In genomic region chr20:62652894-62653305, GRCh38 we compare ENCODE assay signal across 10 cellular contexts. TPM values are rescaled to one million over a fixed set of nuclear protein-coding genes. Genes with fewer than 3 reads are reported as not detected.
DNase-seq lines count a peak whose midpoint lies in the region; ATAC-seq and TF ChIP-seq lines count a peak whose summit lies in the region.
"Had no signal": no experiment of that assay in that cellular context is flagged by ENCODE, and none has a peak within 500 bp of the region (broad histone marks: within the 10 kb centered on the region; RNA-seq: fewer than 3 reads in every experiment).

No MANE protein-coding gene starts in this region.

- intact Hi-C loops in CD8-positive, alpha-beta T cell (cut with DNase I, micrococcal nuclease) = loop anchor here in 1 of 2 experiments (1.0 to 5.0 kb wide), 2 partner anchors 141 to 209 kb away; partner anchors contain the start of gene TCFL5

- H3K9me3 Mint-ChIP-seq in CD8-positive, alpha-beta T cell = no peaks in the 10 kb centered on the region
- H3K9me3 Mint-ChIP-seq: T-helper 1 cell treated with Interleukin-12 subunit alpha and Interleukin-12 subunit beta and Interleukin-4 antibody, amounts not matched to agents 30 μg/mL and 1 μg/mL, for 36 hours had no signal

- H3K4me3 ChIP-seq in CD8-positive, alpha-beta T cell (ENCODE audit: low read depth, low read length) = peak overlapping the region; percentile 35
- H3K4me3 ChIP-seq in SJSA1 = no peak overlapping the region
- peak overlapping the region in 1 of 2 donors; percentile 39 for H3K4me3 ChIP-seq in right atrium auricular region
- peak overlapping the region in 2 of 3 donors; percentile 46 to 66 for H3K4me3 ChIP-seq in skeletal muscle tissue (ENCODE audit: low read length in 3 of 3)

- POLR2A ChIA-PET in CD8-positive, alpha-beta T cell (lab: Charles Lee) = interaction anchor here (2.9 to 3.1 kb wide), 2 partner anchors 10 to 141 kb away, joined by 21 read pairs; partner anchors contain the start of gene SLCO4A1

- peaks cover 31% of the 10 kb centered on the region for H3K4me1 Mint-ChIP-seq in CD8-positive, alpha-beta T cell (ENCODE audit: low read depth)

- H3K27ac Mint-ChIP-seq in CD8-positive, alpha-beta T cell = peak overlapping the region; percentile 97

- peak overlapping the region; percentile 80 for H3K4me3 Mint-ChIP-seq in CD8-positive, alpha-beta T cell

- peak overlapping the region; percentile 59 to 78 (median 73) for H3K9ac ChIP-seq in skeletal muscle tissue (ENCODE audit: low read depth in 1 of 3, low read length in 3 of 3)

- no peaks in the 10 kb centered on the region for H3K9me3 ChIP-seq in CD8-positive, alpha-beta T cell (ENCODE audit: low read length)
- no peaks in the 10 kb centered on the region for H3K9me3 ChIP-seq in SJSA1 (replicated peaks)
- H3K9me3 ChIP-seq in right atrium auricular region = no peaks in the 10 kb centered on the region
- no peaks in the 10 kb centered on the region for H3K9me3 ChIP-seq in skeletal muscle tissue (ENCODE audit: control insufficient read depth in 3 of 3, low read length in 3 of 3)

- no peaks in the 10 kb centered on the region for H3K36me3 ChIP-seq in CD8-positive, alpha-beta T cell (ENCODE audit: insufficient read depth, low read length)
- peaks cover 2% of the 10 kb centered on the region; the same call in 1 of the 2 replicates for H3K36me3 ChIP-seq in SJSA1
- H3K36me3 ChIP-seq in right atrium auricular region = peaks cover 6% of the 10 kb centered on the region
- no peaks in the 10 kb centered on the region for H3K36me3 ChIP-seq in skeletal muscle tissue (ENCODE audit: control insufficient read depth in 3 of 3, insufficient read depth in 3 of 3, low read length in 3 of 3)

- CTCF ChIA-PET in CD8-positive, alpha-beta T cell (lab: Charles Lee) = interaction anchor here (1.0 kb wide), 1 partner anchor 12 kb away, joined by 3 read pairs; no protein-coding TSS in a partner anchor

- DNase-seq in CD8-positive, alpha-beta T cell = no peak
- DNase-seq in SJSA1 (ENCODE audit: low read depth in 1 of 2, low spot score in 2 of 2) (no peak), right atrium auricular region (ENCODE audit: low spot score) (no peak), DMS79 treated with DMSO at 0.1 percent for 48 hours (lab: John Stamatoyannopoulos, UW) (no peak), DMS53 treated with DMSO at 0.1 percent for 48 hours (lab: John Stamatoyannopoulos, UW; ENCODE audit: unreplicated experiment) (no peak), HK-2 (ENCODE audit: unreplicated experiment) (no peak)
- DNase-seq: NCI-H2227 treated with DMSO at 0.1 percent for 48 hours had no signal

- H3K27me3 Mint-ChIP-seq in CD8-positive, alpha-beta T cell (ENCODE audit: low read depth) = no peaks in the 10 kb centered on the region

- H3K27me3 ChIP-seq in CD8-positive, alpha-beta T cell (ENCODE audit: insufficient read depth, low read length) = no peaks in the 10 kb centered on the region
- no peaks in the 10 kb centered on the region for H3K27me3 ChIP-seq in SJSA1 (replicated peaks)
- no peaks in the 10 kb centered on the region for H3K27me3 ChIP-seq in right atrium auricular region
- no peaks in the 10 kb centered on the region for H3K27me3 ChIP-seq in skeletal muscle tissue (ENCODE audit: control insufficient read depth in 3 of 3, insufficient read depth in 3 of 3, low read length in 3 of 3)

- H3K4me1 ChIP-seq in CD8-positive, alpha-beta T cell (ENCODE audit: insufficient read depth, low read length) = peaks cover 24% of the 10 kb centered on the region
- peaks cover 26% of the 10 kb centered on the region for H3K4me1 ChIP-seq in SJSA1 (replicated peaks)
- peaks cover 0 to 53% of the 10 kb centered on the region in 2 donors for H3K4me1 ChIP-seq in right atrium auricular region
- peaks cover 31 to 52% (median 43%) of the 10 kb centered on the region in 3 donors for H3K4me1 ChIP-seq in skeletal muscle tissue (ENCODE audit: control insufficient read depth in 3 of 3, insufficient read depth in 3 of 3, low read length in 3 of 3)

- H3K36me3 Mint-ChIP-seq in CD8-positive, alpha-beta T cell = no peaks in the 10 kb centered on the region

- TF ChIP-seq CTCF in CD8-positive, alpha-beta T cell (IDR thresholded peaks at IDR 0.05) = no peak
- no peak for TF ChIP-seq CTCF in right atrium auricular region (IDR thresholded peaks at IDR 0.05)

- no peak for ATAC-seq in CD8-positive, alpha-beta T cell
- no peak for ATAC-seq in HG03521 (IDR thresholded peaks at IDR 0.05; ENCODE audit: unreplicated experiment)

- peak overlapping the region; percentile 83 for H3K27ac ChIP-seq in CD8-positive, alpha-beta T cell (ENCODE audit: low read depth, low read length)
- H3K27ac ChIP-seq in SJSA1 = peak overlapping the region; percentile 67
- peak overlapping the region; percentile 89 to 91 for H3K27ac ChIP-seq in right atrium auricular region
- peak overlapping the region; percentile 95 for H3K27ac ChIP-seq in skeletal muscle tissue (ENCODE audit: low read depth, low read length)

RNA-seq across cellular contexts. Expression of gene SLCO4A1, which starts 10.6 kb away (rescaled TPM):
- 1 to 10 TPM; 4.5 to 4.7 TPM for total RNA-seq in CD8-positive, alpha-beta T cell
- 6.0 and 13.3 TPM in 2 replicates for total RNA-seq in SJSA1 (2014; rRNA removed; shearing (Covaris generic))
- total RNA-seq in right atrium auricular region (10 to 100 TPM; 13.4 to 19.8 TPM), skeletal muscle tissue (not detected)

RNA-seq across cellular contexts. Expression of gene NTSR1, which starts 55.7 kb away (rescaled TPM):
- total RNA-seq in CD8-positive, alpha-beta T cell = not detected
- not detected in 2 replicates for total RNA-seq in SJSA1 (2014; rRNA removed; shearing (Covaris generic))
- under 1 TPM in 1 of 2 donors, not detected in 1; 0.43 TPM for total RNA-seq in right atrium auricular region
- under 0.01 TPM for total RNA-seq in skeletal muscle tissue
